Comparison of ENCODE assay signal across 8 cellular contexts in the genomic region with DNA sequence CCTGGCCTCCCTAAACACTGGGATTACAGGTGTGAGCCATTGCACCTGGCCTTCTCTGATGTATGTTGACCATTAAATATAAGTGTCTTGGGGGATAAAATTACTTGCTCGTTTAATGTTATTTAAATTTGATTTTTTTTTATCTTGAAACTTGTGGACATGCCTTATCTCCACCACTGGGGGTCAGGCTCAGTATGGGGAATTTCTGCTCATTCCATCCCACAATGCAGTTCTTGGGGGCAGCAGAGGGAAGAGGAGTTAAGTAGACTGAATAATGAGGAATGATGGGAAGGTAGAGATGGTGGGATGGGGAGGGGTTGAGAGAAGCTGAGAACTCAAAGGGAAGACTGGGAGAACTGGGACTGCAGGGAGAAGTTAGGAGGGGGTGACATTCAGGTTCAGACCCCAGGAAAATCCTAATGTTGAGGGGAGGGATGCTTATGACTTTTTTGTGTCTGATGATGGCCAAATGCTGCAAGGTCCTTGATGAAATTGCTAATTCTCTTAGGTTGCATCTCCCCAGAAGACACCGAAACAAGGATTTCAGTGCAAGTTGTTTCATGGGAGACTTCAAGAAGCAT.
DNase-seq lines count a peak whose midpoint lies in the region; ATAC-seq, FAIRE-seq and TF ChIP-seq lines count a peak whose summit lies in the region.

No MANE protein-coding gene starts in this region.

- H3K27ac ChIP-seq in MM.1S (ENCODE audit: low read length): no peak overlapping the region
- no peak overlapping the region for H3K27ac ChIP-seq in GM12878 (ENCODE audit: control insufficient read depth, insufficient read depth)
- no peak overlapping the region for H3K27ac ChIP-seq in lower lobe of right lung
- no peak overlapping the region for H3K27ac ChIP-seq in gastrocnemius medialis

- H3K4me2 ChIP-seq in MM.1S (ENCODE audit: low read depth, low read length): no peak overlapping the region
- no peak overlapping the region for H3K4me2 ChIP-seq in GM12878 (ENCODE audit: control insufficient read depth, insufficient read depth)

- BruUV-seq in GM12878 (replicated peaks; lab: Mats Ljungman, UMichigan): no TSS peak

- no peaks in the 10 kb centered on the region for H3K9me3 ChIP-seq in MM.1S (replicated peaks; ENCODE audit: insufficient read depth, low read length)
- no peaks in the 10 kb centered on the region; the same call in 2 of the 3 replicates for H3K9me3 ChIP-seq in GM12878 (replicated peaks; ENCODE audit: control insufficient read depth, insufficient read depth, low read length)
- H3K9me3 ChIP-seq in lower lobe of right lung: peaks cover 16% of the 10 kb centered on the region
- no peaks in the 10 kb centered on the region for H3K9me3 ChIP-seq in gastrocnemius medialis

- ATAC-seq in GM12878: 0 out of 3 replicates have a peak, but pooled peaks have one; percentile 44
- peak; percentile 60 to 73 for ATAC-seq in lower lobe of right lung
- ATAC-seq in HG02798 (IDR thresholded peaks at IDR 0.05; ENCODE audit: poor library complexity, unreplicated experiment): no peak
- ATAC-seq in gastrocnemius medialis: no peak
- no peak for ATAC-seq in HG02938 (IDR thresholded peaks at IDR 0.05; ENCODE audit: unreplicated experiment)
- ATAC-seq in GM21367 (IDR thresholded peaks at IDR 0.05; ENCODE audit: unreplicated experiment): no peak

- H3K4me1 ChIP-seq in MM.1S (ENCODE audit: low read length) (no peaks in the 10 kb centered on the region), GM12878 (ENCODE audit: control insufficient read depth, insufficient read depth, low read length) (peaks cover 4% of the 10 kb centered on the region; the same call in 1 of the 2 replicates), lower lobe of right lung (no peaks in the 10 kb centered on the region), gastrocnemius medialis (no peaks in the 10 kb centered on the region)

- SMC1A ChIA-PET in GM12878 (lab: Charles Lee; ENCODE audit: uncharacterized antibody, unreplicated experiment): no interaction called here

- H3K9me2 ChIP-seq in MM.1S (replicated peaks; ENCODE audit: insufficient read depth, low read length): no peaks in the 10 kb centered on the region

- POLR2A ChIA-PET in GM12878 (lab: Charles Lee): no interaction called here

- H3K27me3 ChIP-seq in MM.1S (replicated peaks; ENCODE audit: insufficient read depth, low read length) (no peaks in the 10 kb centered on the region), GM12878 (replicated peaks in 1 of 2; ENCODE audit: control insufficient read depth in 2 of 2, insufficient read depth in 2 of 2, low read length in 1 of 2) (no peaks in the 10 kb centered on the region), lower lobe of right lung (ENCODE audit: low read depth) (no peaks in the 10 kb centered on the region), gastrocnemius medialis (no peaks in the 10 kb centered on the region)

- no peak for TF ChIP-seq POLR2A in GM12878 (IDR thresholded peaks at IDR 0.05; ENCODE audit: low read depth, low read length)
- no peak for TF ChIP-seq POLR2A in gastrocnemius medialis (IDR thresholded peaks at IDR 0.05)

- H3K79me2 ChIP-seq in MM.1S (ENCODE audit: low read length) (no peaks in the 10 kb centered on the region), GM12878 (ENCODE audit: control insufficient read depth, insufficient read depth, low read length) (no peaks in the 10 kb centered on the region)

- DNase-seq in GM04504 (ENCODE audit: low read depth) (peak; percentile 8), MM.1S (no peak), GM12878 (ENCODE audit: low read depth, low spot score) (no peak), lower lobe of right lung (no peak), gastrocnemius medialis (no peak)

- H2AFZ ChIP-seq in MM.1S (ENCODE audit: low read length) (no peak overlapping the region), GM12878 (ENCODE audit: control insufficient read depth, low read depth, low read length) (no peak overlapping the region)

- WGBS in GM12878 (ENCODE audit: insufficient coverage, insufficient replicate concordance, low lambda C conversion rate, missing lambda C conversion rate): 50% methylated on average over 2 of the region's 2 CpGs

- H3K36me3 ChIP-seq in MM.1S (replicated peaks; ENCODE audit: insufficient read depth, low read length) (no peaks in the 10 kb centered on the region), GM12878 (ENCODE audit: control insufficient read depth in 2 of 2, insufficient read depth in 2 of 2, low read length in 1 of 2) (no peaks in the 10 kb centered on the region), lower lobe of right lung (no peaks in the 10 kb centered on the region), gastrocnemius medialis (no peaks in the 10 kb centered on the region)

- CTCF ChIA-PET in GM12878 (lab: Yijun Ruan, JAX): interaction anchor here (0.7 to 1.5 kb wide), 3 partner anchors 17 to 526 kb away, joined by 3 to 4 read pairs (median 3); no protein-coding TSS in a partner anchor

- TF ChIP-seq RAD21 in GM12878 (IDR thresholded peaks at IDR 0.05; ENCODE audit: insufficient read depth, low read depth, low read length): peak; percentile 62

- TF ChIP-seq CTCF in MM.1S (IDR thresholded peaks at IDR 0.05; ENCODE audit: low read length) (peak; percentile 37), GM12878 (IDR thresholded peaks at IDR 0.05 in 2 of 3, conservative IDR thresholded peaks at IDR 0.05 in 1 of 3; ENCODE audit: control insufficient read depth in 2 of 3, extremely low read depth in 1 of 3, insufficient read depth in 1 of 3, low read depth in 3 of 3, low read length in 3 of 3) (peak; percentile 42 to 49 (median 44); a peak in 5 of 6 replicates), lower lobe of right lung (IDR thresholded peaks at IDR 0.05) (peak; percentile 28), gastrocnemius medialis (IDR thresholded peaks at IDR 0.05 in 4 of 5, conservative IDR thresholded peaks at IDR 0.05 in 1 of 5) (no peak)

- H4K20me1 ChIP-seq in MM.1S (ENCODE audit: insufficient read depth, low read length) (no peaks in the 10 kb centered on the region), GM12878 (ENCODE audit: control insufficient read depth, insufficient read depth) (no peaks in the 10 kb centered on the region)

- RAD21 ChIA-PET in GM12878 (lab: Charles Lee; ENCODE audit: unreplicated experiment): no interaction called here

- intact Hi-C loops in GM12878 (cut with micrococcal nuclease; ENCODE audit: unreplicated experiment) (loop anchor here (1.0 to 10.0 kb wide), 3 partner anchors 41 to 790 kb away; no protein-coding TSS in a partner anchor), lower lobe of right lung (cut with DNase I) (no loop called here), gastrocnemius medialis (cut with DNase I; ENCODE audit: low total_unique reads) (no loop called here)

- in situ Hi-C loops in GM12878 (cut with MboI) (loop anchor here (25.0 kb wide), 1 partner anchor 797 kb away; no protein-coding TSS in a partner anchor), gastrocnemius medialis (cut with MboI; ENCODE audit: low sequenced_read_pairs in 4 of 4) (no loop called here)

- no peaks in the 10 kb centered on the region for H3F3A ChIP-seq in MM.1S (ENCODE audit: insufficient read depth, low read length)

- FAIRE-seq in GM12878 (lab: Jason Lieb, UNC): no peak

- H3K4me3 ChIP-seq in MM.1S (ENCODE audit: low read length): no peak overlapping the region
- no peak overlapping the region for H3K4me3 ChIP-seq in GM12878
- H3K4me3 ChIP-seq in lower lobe of right lung: no peak overlapping the region
- H3K4me3 ChIP-seq in gastrocnemius medialis: no peak overlapping the region

- TF ChIP-seq EP300 in GM12878 (IDR thresholded peaks at IDR 0.05; ENCODE audit: borderline replicate concordance in 1 of 2, control insufficient read depth in 1 of 2, low read depth in 2 of 2, low read length in 2 of 2): no peak

- H3K9ac ChIP-seq in MM.1S (ENCODE audit: low read length): no peak overlapping the region
- no peak overlapping the region for H3K9ac ChIP-seq in GM12878 (ENCODE audit: control insufficient read depth, insufficient read depth, low read length)

TF ChIP-seq in GM12878, 131 proteins besides CTCF, POLR2A, EP300 and RAD21 (continues in another document):
- TF ChIP-seq SMC3 (IDR thresholded peaks at IDR 0.05; ENCODE audit: borderline replicate concordance, low read length) (peak; percentile 15; the same call in 1 of the 2 replicates), HDAC6 (IDR thresholded peaks at IDR 0.05; ENCODE audit: unreplicated experiment) (no peak), SMARCA5 (IDR thresholded peaks at IDR 0.05) (no peak)
- TF ChIP-seq, protein P1, sequence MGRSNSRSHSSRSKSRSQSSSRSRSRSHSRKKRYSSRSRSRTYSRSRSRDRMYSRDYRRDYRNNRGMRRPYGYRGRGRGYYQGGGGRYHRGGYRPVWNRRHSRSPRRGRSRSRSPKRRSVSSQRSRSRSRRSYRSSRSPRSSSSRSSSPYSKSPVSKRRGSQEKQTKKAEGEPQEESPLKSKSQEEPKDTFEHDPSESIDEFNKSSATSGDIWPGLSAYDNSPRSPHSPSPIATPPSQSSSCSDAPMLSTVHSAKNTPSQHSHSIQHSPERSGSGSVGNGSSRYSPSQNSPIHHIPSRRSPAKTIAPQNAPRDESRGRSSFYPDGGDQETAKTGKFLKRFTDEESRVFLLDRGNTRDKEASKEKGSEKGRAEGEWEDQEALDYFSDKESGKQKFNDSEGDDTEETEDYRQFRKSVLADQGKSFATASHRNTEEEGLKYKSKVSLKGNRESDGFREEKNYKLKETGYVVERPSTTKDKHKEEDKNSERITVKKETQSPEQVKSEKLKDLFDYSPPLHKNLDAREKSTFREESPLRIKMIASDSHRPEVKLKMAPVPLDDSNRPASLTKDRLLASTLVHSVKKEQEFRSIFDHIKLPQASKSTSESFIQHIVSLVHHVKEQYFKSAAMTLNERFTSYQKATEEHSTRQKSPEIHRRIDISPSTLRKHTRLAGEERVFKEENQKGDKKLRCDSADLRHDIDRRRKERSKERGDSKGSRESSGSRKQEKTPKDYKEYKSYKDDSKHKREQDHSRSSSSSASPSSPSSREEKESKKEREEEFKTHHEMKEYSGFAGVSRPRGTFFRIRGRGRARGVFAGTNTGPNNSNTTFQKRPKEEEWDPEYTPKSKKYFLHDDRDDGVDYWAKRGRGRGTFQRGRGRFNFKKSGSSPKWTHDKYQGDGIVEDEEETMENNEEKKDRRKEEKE (IDR thresholded peaks at IDR 0.05): no peak

Comparison
In these comparisons a context has a peak if more than half of its experiments do, and no peak if none do; other contexts are left out.
1. CTCF ChIP-seq: peak in MM.1S (single experiment), GM12878 (3 of 3) and lower lobe of right lung (single experiment); none in gastrocnemius medialis (0 of 5).
2. ATAC-seq: peak in GM12878 (single experiment) and lower lobe of right lung (2 of 2); none in HG02798 (single experiment), gastrocnemius medialis (0 of 2), HG02938 (single experiment) and GM21367 (single experiment).